Comparison of ENCODE assay signal across 27 cellular contexts in the genomic region with DNA sequence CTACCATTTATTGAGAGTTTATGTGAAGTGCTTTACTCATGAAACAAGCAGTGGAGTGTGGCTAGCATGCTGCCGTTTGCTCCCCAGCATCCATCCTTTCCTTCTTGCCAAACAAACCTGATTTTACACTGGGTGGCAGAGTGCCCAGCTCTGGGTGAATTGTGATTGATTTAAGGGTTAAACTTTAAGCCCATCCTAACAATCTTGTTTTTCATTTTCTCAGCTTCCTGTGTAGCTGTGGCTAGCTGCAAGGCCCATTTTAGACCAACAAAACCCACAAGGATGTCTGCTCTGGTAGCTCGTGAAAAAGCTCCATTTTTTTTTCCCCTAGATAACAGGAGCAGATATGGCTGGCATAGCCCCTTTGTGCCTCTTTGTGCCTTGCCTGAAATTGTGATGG.
"Had no signal": no experiment of that assay in that cellular context is flagged by ENCODE, and none has a peak within 500 bp of the region (broad histone marks: within the 10 kb centered on the region; RNA-seq: fewer than 3 reads in every experiment).

No MANE protein-coding gene starts in this region.

- H3K9ac ChIP-seq: neural progenitor cell, parathyroid adenoma had no signal

- H3K27ac Mint-ChIP-seq: activated CD4-positive, alpha-beta memory T cell treated with anti-CD3 and anti-CD28 coated beads, Interleukin-2, amount 10 ng/mL, durations not matched to agents 7 days and 5 days; activated CD4-positive, alpha-beta T cell treated with anti-CD3 and anti-CD28 coated beads, Interleukin-2, amount 10 ng/mL, durations not matched to agents 24 days and 14 days; activated T-cell treated with anti-CD3 and anti-CD28 coated beads, Interleukin-2, amount 50 U/mL, for 24 hours; mesothelial cell of epicardium; natural killer cell; neural progenitor cell had no signal

- H3K4me1 Mint-ChIP-seq: activated CD4-positive, alpha-beta memory T cell treated with anti-CD3 and anti-CD28 coated beads, Interleukin-2, amount 10 ng/mL, durations not matched to agents 7 days and 5 days; activated CD4-positive, alpha-beta T cell treated with anti-CD3 and anti-CD28 coated beads, Interleukin-2, amount 10 ng/mL, durations not matched to agents 24 days and 14 days; natural killer cell had no signal

- H3K4me2 ChIP-seq: neural progenitor cell had no signal

- H3K4me3 Mint-ChIP-seq: activated CD4-positive, alpha-beta memory T cell treated with anti-CD3 and anti-CD28 coated beads, Interleukin-2, amount 10 ng/mL, durations not matched to agents 7 days and 5 days; activated CD4-positive, alpha-beta T cell treated with anti-CD3 and anti-CD28 coated beads, Interleukin-2, amount 10 ng/mL, durations not matched to agents 24 days and 14 days; activated T-cell treated with anti-CD3 and anti-CD28 coated beads, Interleukin-2, amount 50 U/mL, for 24 hours; mesothelial cell of epicardium; natural killer cell; neural progenitor cell had no signal

- H3K36me3 Mint-ChIP-seq: mesothelial cell of epicardium, natural killer cell, neural progenitor cell had no signal

- H3K9me3 Mint-ChIP-seq: activated CD4-positive, alpha-beta memory T cell treated with anti-CD3 and anti-CD28 coated beads, Interleukin-2, amount 10 ng/mL, durations not matched to agents 7 days and 5 days; activated CD4-positive, alpha-beta T cell treated with anti-CD3 and anti-CD28 coated beads, Interleukin-2, amount 10 ng/mL, durations not matched to agents 24 days and 14 days; activated T-cell treated with anti-CD3 and anti-CD28 coated beads, Interleukin-2, amount 50 U/mL, for 24 hours; mesothelial cell of epicardium; natural killer cell; neural progenitor cell had no signal

- DNase-seq: activated CD4-positive, alpha-beta memory T cell treated with anti-CD3 and anti-CD28 coated beads, Interleukin-2, amount 10 ng/mL, durations not matched to agents 7 days and 5 days; activated CD4-positive, alpha-beta T cell treated with anti-CD3 and anti-CD28 coated beads, Interleukin-2, amount 10 ng/mL, durations not matched to agents 24 days and 14 days; activated CD4-positive, CD25-positive, alpha-beta regulatory T cell treated with anti-CD3 and anti-CD28 coated beads, Interleukin-2, amount 50 U/mL, for 72 hours; activated CD8-positive, alpha-beta memory T cell treated with anti-CD3 and anti-CD28 coated beads, Interleukin-2, amount 50 U/mL, for 48 hours; activated gamma-delta T cell; activated naive CD4-positive, alpha-beta T cell treated with anti-CD3 and anti-CD28 coated beads, Interleukin-2, amount 50 U/mL, for 16 hours; activated T-cell treated with anti-CD3 and anti-CD28 coated beads, Interleukin-2, amount 50 U/mL, for 24 hours; amniotic stem cell; caudate nucleus; head of caudate nucleus; hippocampal formation; left cardiac atrium; natural killer cell; occipital lobe; stimulated activated CD4-positive, alpha-beta T cell treated with anti-CD3 and anti-CD28 coated beads, Interleukin-15, amount 100 ng/mL, for 24 hours; stimulated activated naive CD8-positive, alpha-beta T cell treated with anti-CD3 and anti-CD28 coated beads, Interleukin-15, Interleukin-2, amounts not matched to agents 100 U/mL and 50 U/mL, for 24 hours; T1000; testis; trophoblast cell; WERI-Rb-1 had no signal

- H3K4me3 ChIP-seq: neural progenitor cell, right atrium auricular region, testis had no signal

- FAIRE-seq: astrocyte, endothelial cell of umbilical vein, keratinocyte had no signal

- H3K27me3 ChIP-seq: neural progenitor cell, right atrium auricular region, testis had no signal

- H3K27ac ChIP-seq: neural progenitor cell, parathyroid adenoma, right atrium auricular region, testis, WERI-Rb-1 had no signal

- H3K4me1 ChIP-seq: neural progenitor cell, parathyroid adenoma, right atrium auricular region, testis had no signal

- H3K36me3 ChIP-seq: neural progenitor cell, right atrium auricular region, WERI-Rb-1 had no signal

- H3K9me3 ChIP-seq: right atrium auricular region, testis had no signal

- ATAC-seq: left cardiac atrium; natural killer cell; stimulated activated naive CD8-positive, alpha-beta T cell treated with anti-CD3 and anti-CD28 coated beads, Interleukin-15, Interleukin-2, amounts not matched to agents 100 U/mL and 50 U/mL, for 24 hours had no signal
